23 cellular contexts compared by ENCODE assay signal in genomic region chrX:6891404-6891803, GRCh38.
DNase-seq lines count a peak whose midpoint lies in the region; ATAC-seq and TF ChIP-seq lines count a peak whose summit lies in the region.
"Had no signal": no experiment of that assay in that cellular context is flagged by ENCODE, and none has a peak within 500 bp of the region (broad histone marks: within the 10 kb centered on the region; RNA-seq: fewer than 3 reads in every experiment).

No MANE protein-coding gene starts in this region.

- H3K4me1 ChIP-seq in right lobe of liver, result peaks cover 0 to 17% (median 3%) of the 10 kb centered on the region in 4 donors
- H3K4me1 ChIP-seq: BE2C, BLaER1 had no signal

- no peak for TF ChIP-seq POLR2A in right lobe of liver (IDR thresholded peaks at IDR 0.05)

- H3K36me3 Mint-ChIP-seq in progenitor cell of endocrine pancreas (ENCODE audit: insufficient read depth) (peaks cover 3% of the 10 kb centered on the region), nephron progenitor cell (ENCODE audit: low read depth) (no peaks in the 10 kb centered on the region)
- no peaks in the 10 kb centered on the region for H3K36me3 Mint-ChIP-seq in activated T-helper 2 cell treated with anti-CD3 and anti-CD28 coated beads, Interferon-gamma antibody, Interleukin-2, Interleukin-4, amounts not matched to agents 10 μg/mL and 5 μg/mL and 100 μg/mL, durations not matched to agents 14 hours and 24 hours and 36 hours (ENCODE audit: low read depth)
- H3K36me3 Mint-ChIP-seq: CD14-positive monocyte had no signal

- no peak overlapping the region for H3K4me3 Mint-ChIP-seq in progenitor cell of endocrine pancreas (ENCODE audit: low read depth)
- H3K4me3 Mint-ChIP-seq in activated T-helper 2 cell treated with anti-CD3 and anti-CD28 coated beads, Interferon-gamma antibody, Interleukin-2, Interleukin-4, amounts not matched to agents 10 μg/mL and 5 μg/mL and 100 μg/mL, durations not matched to agents 14 hours and 24 hours and 36 hours (ENCODE audit: low read depth), result no peak overlapping the region
- H3K4me3 Mint-ChIP-seq in nephron progenitor cell, result no peak overlapping the region
- H3K4me3 Mint-ChIP-seq: CD14-positive monocyte; CD4-positive, alpha-beta memory T cell; CD4-positive, CD25-positive, alpha-beta regulatory T cell; CD8-positive, alpha-beta memory T cell had no signal

- WGBS in right lobe of liver (ENCODE audit: insufficient coverage, low coverage, low lambda C conversion rate, missing lambda C conversion rate), result 27% methylated on average over 1 of the region's 1 CpG

- H3K27me3 Mint-ChIP-seq in progenitor cell of endocrine pancreas (no peaks in the 10 kb centered on the region), nephron progenitor cell (ENCODE audit: low read depth, poor library complexity) (peaks cover 6% of the 10 kb centered on the region)
- H3K27me3 Mint-ChIP-seq in activated T-helper 2 cell treated with anti-CD3 and anti-CD28 coated beads, Interferon-gamma antibody, Interleukin-2, Interleukin-4, amounts not matched to agents 10 μg/mL and 5 μg/mL and 100 μg/mL, durations not matched to agents 14 hours and 24 hours and 36 hours (ENCODE audit: low read depth), result no peaks in the 10 kb centered on the region
- H3K27me3 Mint-ChIP-seq: CD4-positive, alpha-beta memory T cell; CD4-positive, CD25-positive, alpha-beta regulatory T cell; CD8-positive, alpha-beta memory T cell had no signal

- ATAC-seq in left lobe of liver (peak; percentile 96), right lobe of liver (peak; percentile 96 to 99 (median 98))
- ATAC-seq: GM12878 had no signal

- H3K27ac Mint-ChIP-seq in progenitor cell of endocrine pancreas (peak overlapping the region; percentile 57), nephron progenitor cell (no peak overlapping the region)
- no peak overlapping the region for H3K27ac Mint-ChIP-seq in activated T-helper 2 cell treated with anti-CD3 and anti-CD28 coated beads, Interferon-gamma antibody, Interleukin-2, Interleukin-4, amounts not matched to agents 10 μg/mL and 5 μg/mL and 100 μg/mL, durations not matched to agents 14 hours and 24 hours and 36 hours
- H3K27ac Mint-ChIP-seq: CD14-positive monocyte; CD4-positive, alpha-beta memory T cell; CD8-positive, alpha-beta memory T cell had no signal

- H3K9me3 Mint-ChIP-seq in progenitor cell of endocrine pancreas (ENCODE audit: low read depth) (peaks cover 21% of the 10 kb centered on the region), nephron progenitor cell (peaks cover 10% of the 10 kb centered on the region)
- H3K9me3 Mint-ChIP-seq in activated T-helper 2 cell treated with anti-CD3 and anti-CD28 coated beads, Interferon-gamma antibody, Interleukin-2, Interleukin-4, amounts not matched to agents 10 μg/mL and 5 μg/mL and 100 μg/mL, durations not matched to agents 14 hours and 24 hours and 36 hours, result peaks cover 7% of the 10 kb centered on the region

- H3K36me3 ChIP-seq in right lobe of liver, result no peaks in the 10 kb centered on the region
- H3K36me3 ChIP-seq: BE2C, BLaER1 had no signal

- no peak overlapping the region for H3K4me3 ChIP-seq in right lobe of liver
- H3K4me3 ChIP-seq: BLaER1, GM12878 had no signal

- no peaks in the 10 kb centered on the region for H3K9me3 ChIP-seq in right lobe of liver
- H3K9me3 ChIP-seq: BE2C, BLaER1 had no signal

- H3K27me3 ChIP-seq in right lobe of liver, result no peaks in the 10 kb centered on the region
- H3K27me3 ChIP-seq: BE2C, BLaER1 had no signal

- DNase-seq in left lobe of liver (ENCODE audit: low spot score) (peak; percentile 79), right lobe of liver (peak; percentile 43 to 84 (median 80)), progenitor cell of endocrine pancreas (ENCODE audit: low spot score, unreplicated experiment) (no peak), nephron progenitor cell (no peak)
- no peak for DNase-seq in activated T-helper 2 cell treated with anti-CD3 and anti-CD28 coated beads, Interferon-gamma antibody, Interleukin-2, Interleukin-4, amounts not matched to agents 10 μg/mL and 5 μg/mL and 100 μg/mL, durations not matched to agents 14 hours and 24 hours and 36 hours (ENCODE audit: low spot score)
- DNase-seq: 8988T; ACHN; BE2C; C1 segment of cervical spinal cord; CD4-positive, alpha-beta memory T cell; CD4-positive, CD25-positive, alpha-beta regulatory T cell; CD8-positive, alpha-beta memory T cell; COR-L47; DMS 273 treated with DMSO at 0.1 percent for 48 hours; DMS153; DMS53; DMS79; DND-41; EL; GDM1 had no signal

- TF ChIP-seq CTCF in right lobe of liver (IDR thresholded peaks at IDR 0.05) (no peak), progenitor cell of endocrine pancreas (IDR thresholded peaks at IDR 0.05; ENCODE audit: unreplicated experiment) (no peak), nephron progenitor cell (IDR thresholded peaks at IDR 0.05) (no peak)

- intact Hi-C loops in right lobe of liver (cut with DNase I), result no loop called here
- intact Hi-C loops in activated T-helper 2 cell treated with anti-CD3 and anti-CD28 coated beads, Interferon-gamma antibody, Interleukin-2, Interleukin-4, amounts not matched to agents 10 μg/mL and 5 μg/mL and 100 μg/mL, durations not matched to agents 14 hours and 24 hours and 36 hours (cut with micrococcal nuclease), result no loop called here

- H3K4me1 Mint-ChIP-seq in progenitor cell of endocrine pancreas (ENCODE audit: low read depth) (no peaks in the 10 kb centered on the region), nephron progenitor cell (no peaks in the 10 kb centered on the region)
- no peaks in the 10 kb centered on the region for H3K4me1 Mint-ChIP-seq in activated T-helper 2 cell treated with anti-CD3 and anti-CD28 coated beads, Interferon-gamma antibody, Interleukin-2, Interleukin-4, amounts not matched to agents 10 μg/mL and 5 μg/mL and 100 μg/mL, durations not matched to agents 14 hours and 24 hours and 36 hours (ENCODE audit: low read depth)
- H3K4me1 Mint-ChIP-seq: CD14-positive monocyte; CD4-positive, alpha-beta memory T cell; CD4-positive, CD25-positive, alpha-beta regulatory T cell; CD8-positive, alpha-beta memory T cell had no signal

- peak overlapping the region in 2 of 3 donors; percentile 16 to 41 for H3K27ac ChIP-seq in right lobe of liver
- H3K27ac ChIP-seq: BLaER1 had no signal

Comparison
In these comparisons a context has a peak if more than half of its experiments do, and no peak if none do; other contexts are left out.
1. DNase-seq: peak in left lobe of liver (single experiment) and right lobe of liver (3 of 3); none in progenitor cell of endocrine pancreas (single experiment), activated T-helper 2 cell treated with anti-CD3 and anti-CD28 coated beads, Interferon-gamma antibody, Interleukin-2, Interleukin-4, amounts not matched to agents 10 μg/mL and 5 μg/mL and 100 μg/mL, durations not matched to agents 14 hours and 24 hours and 36 hours (single experiment) and nephron progenitor cell (single experiment).